In the genomic region with DNA sequence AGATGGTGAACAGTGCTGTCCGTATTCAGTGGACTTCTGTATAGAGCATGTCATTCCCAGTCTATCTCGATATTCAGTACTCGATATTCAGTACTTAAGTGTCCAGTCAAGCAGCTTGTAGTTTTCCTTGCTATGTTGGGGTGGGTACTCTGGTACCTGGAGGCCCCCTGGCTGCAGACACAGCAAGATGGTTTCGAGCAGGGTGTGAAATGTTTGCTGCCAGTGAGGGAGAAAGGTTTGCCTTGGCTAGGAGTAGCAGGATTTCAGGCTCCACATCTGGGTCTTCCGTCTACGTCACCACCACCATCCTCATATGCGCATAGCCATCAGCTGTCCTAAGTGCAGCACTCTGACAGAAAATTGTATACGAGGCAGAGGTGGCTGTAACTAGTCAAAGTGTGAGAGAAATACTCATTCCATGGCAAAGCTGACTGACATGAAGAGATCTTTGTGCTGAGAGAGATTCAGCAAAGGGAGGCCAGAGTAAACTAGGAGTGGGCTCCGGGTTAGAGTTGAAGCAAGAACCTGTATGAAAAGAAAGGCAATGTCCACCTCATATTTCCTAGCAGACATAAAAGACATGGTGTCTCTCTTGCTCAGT, we compare ENCODE assay signal across 26 cellular contexts.
"Had no signal": no experiment of that assay in that cellular context is flagged by ENCODE, and none has a peak within 500 bp of the region (broad histone marks: within the 10 kb centered on the region; RNA-seq: fewer than 3 reads in every experiment).

No MANE protein-coding gene starts in this region.

- H3K4me1 Mint-ChIP-seq: naive B cell had no signal

- DNase-seq: dorsolateral prefrontal cortex; effector CD4-positive, alpha-beta T cell; foreskin fibroblast; heart left ventricle; kidney; mesenchymal stem cell; mucosa of descending colon; naive B cell; pancreas; right lobe of liver; small intestine; stimulated activated CD4-positive, alpha-beta T cell treated with anti-CD3 and anti-CD28 coated beads, Interleukin-15, amount 100 ng/mL, for 24 hours; stimulated activated CD4-positive, alpha-beta T cell treated with anti-CD3 and anti-CD28 coated beads, Interleukin-2, amount 100 ng/mL, for 48 hours; stimulated activated naive CD4-positive, alpha-beta T cell; stimulated activated naive CD8-positive, alpha-beta T cell treated with anti-CD3 and anti-CD28 coated beads, Interleukin-15, amount 100 ng/mL, for 72 hours; trophoblast cell had no signal

- H3K27me3 Mint-ChIP-seq: stimulated activated naive CD8-positive, alpha-beta T cell treated with anti-CD3 and anti-CD28 coated beads, Interleukin-15, amount 100 ng/mL, for 72 hours had no signal

- H3K4me3 Mint-ChIP-seq: mesothelial cell of epicardium; naive B cell; natural killer cell treated with Interleukin-12 subunit alpha and Interleukin-12 subunit beta and Interleukin-15 and Interleukin-18, amount 100 ng/mL, for 72 hours; neural crest cell; stimulated activated naive CD8-positive, alpha-beta T cell treated with anti-CD3 and anti-CD28 coated beads, Interleukin-15, amount 100 ng/mL, for 72 hours had no signal

- H3K36me3 ChIP-seq: gastroesophageal sphincter, heart left ventricle, neutrophil, pancreas, right lobe of liver, suprapubic skin, vagina had no signal

- H3K27me3 ChIP-seq: dorsolateral prefrontal cortex, gastroesophageal sphincter, heart left ventricle, hepatocyte, neutrophil, pancreas, right lobe of liver, suprapubic skin, vagina had no signal

- H3K27ac ChIP-seq: gastroesophageal sphincter, heart left ventricle, hepatocyte, neutrophil, pancreas, right lobe of liver, suprapubic skin, vagina had no signal

- H3K4me3 ChIP-seq: dorsolateral prefrontal cortex, gastroesophageal sphincter, heart left ventricle, hepatocyte, mucosa of descending colon, pancreas, right lobe of liver, suprapubic skin, vagina had no signal

- H3K9me3 ChIP-seq: gastroesophageal sphincter, heart left ventricle, mucosa of descending colon, neutrophil, pancreas, right lobe of liver, suprapubic skin, vagina had no signal

- H3K27ac Mint-ChIP-seq: mesothelial cell of epicardium; naive B cell; natural killer cell treated with Interleukin-12 subunit alpha and Interleukin-12 subunit beta and Interleukin-15 and Interleukin-18, amount 100 ng/mL, for 72 hours; stimulated activated naive CD8-positive, alpha-beta T cell treated with anti-CD3 and anti-CD28 coated beads, Interleukin-15, amount 100 ng/mL, for 72 hours had no signal

- H3K4me2 ChIP-seq: hepatocyte had no signal

- H3K9me3 Mint-ChIP-seq: natural killer cell treated with Interleukin-12 subunit alpha and Interleukin-12 subunit beta and Interleukin-15 and Interleukin-18, amount 100 ng/mL, for 72 hours; neural crest cell had no signal

- ATAC-seq: esophagus mucosa; gastroesophageal sphincter; heart left ventricle; left lobe of liver; mucosa of descending colon; pancreas; right lobe of liver; stimulated activated naive CD8-positive, alpha-beta T cell treated with anti-CD3 and anti-CD28 coated beads, Interleukin-15, amount 100 ng/mL, for 72 hours had no signal

- H2AFZ ChIP-seq: hepatocyte had no signal

- FAIRE-seq: kidney, pancreas, small intestine had no signal
